ENCODE assay signal across 13 cellular contexts in genomic region chr20:56187791-56188190, GRCh38.
DNase-seq lines count a peak whose midpoint lies in the region; ATAC-seq and FAIRE-seq lines count a peak whose summit lies in the region.
"Had no signal": no experiment of that assay in that cellular context is flagged by ENCODE, and none has a peak within 500 bp of the region (broad histone marks: within the 10 kb centered on the region; RNA-seq: fewer than 3 reads in every experiment).

No MANE protein-coding gene starts in this region.

- no peaks in the 10 kb centered on the region for H4K20me1 ChIP-seq in Karpas-422 (ENCODE audit: insufficient read depth, low read depth, low read length)

- H3K79me2 ChIP-seq in Karpas-422 (ENCODE audit: low read length): no peaks in the 10 kb centered on the region

- no peaks in the 10 kb centered on the region for H3K9me2 ChIP-seq in Karpas-422 (replicated peaks; ENCODE audit: insufficient read depth, low read length)

- H3K4me1 Mint-ChIP-seq in effector memory CD8-positive, alpha-beta T cell (ENCODE audit: low read depth in 2 of 2): no peaks in the 10 kb centered on the region
- H3K4me1 Mint-ChIP-seq in CD4-positive, alpha-beta memory T cell: no peaks in the 10 kb centered on the region

- no peak overlapping the region for H3K4me3 ChIP-seq in CD4-positive, alpha-beta memory T cell (ENCODE audit: low read length in 2 of 2)
- no peak overlapping the region for H3K4me3 ChIP-seq in Karpas-422 (ENCODE audit: low read length)
- H3K4me3 ChIP-seq: thyroid gland had no signal

- H3K36me3 Mint-ChIP-seq in effector memory CD8-positive, alpha-beta T cell (ENCODE audit: insufficient read depth): no peaks in the 10 kb centered on the region
- no peaks in the 10 kb centered on the region for H3K36me3 Mint-ChIP-seq in CD4-positive, alpha-beta memory T cell

- POLR2A ChIA-PET in CD4-positive, alpha-beta memory T cell (lab: Charles Lee; ENCODE audit: partially characterized antibody): no interaction called here

- CTCF ChIA-PET in CD4-positive, alpha-beta memory T cell (lab: Charles Lee; ENCODE audit: partially characterized antibody): interaction anchor here (1.0 kb wide), 1 partner anchor 28 kb away, joined by 3 read pairs; no protein-coding TSS in a partner anchor

- intact Hi-C loops in CD4-positive, alpha-beta memory T cell (cut with micrococcal nuclease): no loop called here

- no peaks in the 10 kb centered on the region for H3K4me1 ChIP-seq in CD4-positive, alpha-beta memory T cell (ENCODE audit: insufficient read depth, low read length)
- H3K4me1 ChIP-seq in Karpas-422 (ENCODE audit: low read length): no peaks in the 10 kb centered on the region
- H3K4me1 ChIP-seq: thyroid gland had no signal

- H3K9me3 ChIP-seq in CD4-positive, alpha-beta memory T cell (ENCODE audit: control insufficient read depth in 1 of 2, low read length in 2 of 2): no peaks in the 10 kb centered on the region
- no peaks in the 10 kb centered on the region for H3K9me3 ChIP-seq in Karpas-422 (ENCODE audit: low read length)
- H3K9me3 ChIP-seq: thyroid gland had no signal

- FAIRE-seq in HTR-8/SVneo (lab: Jason Lieb, UNC): peak; percentile 97
- FAIRE-seq: GM12892, TTC549 had no signal

- no peak overlapping the region for H3K27ac ChIP-seq in CD4-positive, alpha-beta memory T cell (ENCODE audit: low read depth, low read length)
- H3K27ac ChIP-seq in Karpas-422 (ENCODE audit: low read length): no peak overlapping the region
- H3K27ac ChIP-seq: thyroid gland had no signal

- H3K27me3 Mint-ChIP-seq in effector memory CD8-positive, alpha-beta T cell: no peaks in the 10 kb centered on the region
- H3K27me3 Mint-ChIP-seq in CD4-positive, alpha-beta memory T cell: peaks cover 0 to 2% of the 10 kb centered on the region in 2 donors

- H3K4me3 Mint-ChIP-seq in effector memory CD8-positive, alpha-beta T cell: no peak overlapping the region
- H3K4me3 Mint-ChIP-seq in CD4-positive, alpha-beta memory T cell: no peak overlapping the region

- H3K4me2 ChIP-seq in Karpas-422 (ENCODE audit: low read depth, low read length, poor library complexity, severe bottlenecking): no peak overlapping the region

- H3K27ac Mint-ChIP-seq in effector memory CD8-positive, alpha-beta T cell: no peak overlapping the region
- H3K27ac Mint-ChIP-seq in CD4-positive, alpha-beta memory T cell: no peak overlapping the region

- no peaks in the 10 kb centered on the region for H3K27me3 ChIP-seq in CD4-positive, alpha-beta memory T cell (ENCODE audit: insufficient read depth, low read length)
- H3K27me3 ChIP-seq in Karpas-422 (ENCODE audit: low read length): no peaks in the 10 kb centered on the region
- H3K27me3 ChIP-seq: thyroid gland had no signal

- no peak overlapping the region for H3K9ac ChIP-seq in Karpas-422 (ENCODE audit: low read length)

- no peak for ATAC-seq in effector memory CD8-positive, alpha-beta T cell (replicated peaks)
- ATAC-seq in GM21390 (IDR thresholded peaks at IDR 0.05; ENCODE audit: unreplicated experiment): no peak

- H2AFZ ChIP-seq in Karpas-422 (ENCODE audit: low read length): no peak overlapping the region

- peaks cover 1 to 7% of the 10 kb centered on the region in 2 donors for H3K9me3 Mint-ChIP-seq in effector memory CD8-positive, alpha-beta T cell
- peaks cover 0 to 2% (median 0%) of the 10 kb centered on the region in 8 donors for H3K9me3 Mint-ChIP-seq in CD4-positive, alpha-beta memory T cell

- DNase-seq in Ammon's horn (ENCODE audit: low spot score) (peak; percentile 55), HTR-8/SVneo (ENCODE audit: insufficient read length, low spot score) (peak; percentile 62), RPMI8226 (peak; percentile 11), globus pallidus (ENCODE audit: low spot score) (peak; percentile 11), Karpas-422 (no peak)
- DNase-seq in effector memory CD8-positive, alpha-beta T cell: no peak
- no peak for DNase-seq in CD4-positive, alpha-beta memory T cell
- DNase-seq: activated effector memory CD4-positive, alpha-beta T cell treated with anti-CD3 and anti-CD28 coated beads, Interleukin-2, amount 50 U/mL, for 16 hours; NCI-H187 treated with DMSO at 0.1 percent for 48 hours; thyroid gland had no signal

- no peaks in the 10 kb centered on the region for H3K36me3 ChIP-seq in CD4-positive, alpha-beta memory T cell (ENCODE audit: insufficient read depth, low read length)
- H3K36me3 ChIP-seq in Karpas-422 (ENCODE audit: insufficient read depth, low read length): no peaks in the 10 kb centered on the region
- H3K36me3 ChIP-seq: thyroid gland had no signal

Comparison
In these comparisons a context has a peak if more than half of its experiments do, and no peak if none do; other contexts are left out.
1. DNase-seq: peak in Ammon's horn (single experiment), HTR-8/SVneo (single experiment), RPMI8226 (single experiment) and globus pallidus (single experiment); none in effector memory CD8-positive, alpha-beta T cell (0 of 3), CD4-positive, alpha-beta memory T cell (0 of 5) and Karpas-422 (single experiment).